14 cellular contexts compared by ENCODE assay signal in genomic region chr4:159002950-159003349, GRCh38.
A peak's percentile ranks its signal among the peaks of the same experiment; 100 is the strongest.
DNase-seq lines count a peak whose midpoint lies in the region; ATAC-seq, FAIRE-seq and TF ChIP-seq lines count a peak whose summit lies in the region.
"Had no signal": no experiment of that assay in that cellular context is flagged by ENCODE, and none has a peak within 500 bp of the region (broad histone marks: within the 10 kb centered on the region; RNA-seq: fewer than 3 reads in every experiment).

No MANE protein-coding gene starts in this region.

- no peak for TF ChIP-seq POLR2A in HepG2 (IDR thresholded peaks at IDR 0.05; ENCODE audit: insufficient read depth in 1 of 2, low read depth in 2 of 2, low read length in 2 of 2)
- no peak for TF ChIP-seq POLR2A in K562 (conservative IDR thresholded peaks at IDR 0.05)

- H3K4me3 ChIP-seq in liver (ENCODE audit: low read depth in 1 of 3, low read length in 3 of 3) (no peak overlapping the region), HepG2 (replicated peaks in 1 of 3; ENCODE audit: insufficient read depth in 1 of 3, low read depth in 2 of 3, low read length in 3 of 3) (no peak overlapping the region), K562 (no peak overlapping the region)
- H3K4me3 ChIP-seq: heart right ventricle, spleen had no signal

- no peaks in the 10 kb centered on the region for H3K36me3 ChIP-seq in liver (ENCODE audit: control insufficient read depth in 4 of 4, insufficient read depth in 3 of 4, low read depth in 1 of 4, low read length in 3 of 4)
- H3K36me3 ChIP-seq in HepG2 (replicated peaks in 1 of 2; ENCODE audit: control insufficient read depth in 1 of 2, insufficient read depth in 2 of 2, low read length in 2 of 2), result no peaks in the 10 kb centered on the region
- no peaks in the 10 kb centered on the region for H3K36me3 ChIP-seq in K562 (ENCODE audit: control insufficient read depth, insufficient read depth, low read length)
- H3K36me3 ChIP-seq: heart right ventricle, spleen had no signal

- H3K9me1 ChIP-seq in K562 (ENCODE audit: control insufficient read depth, insufficient read depth, low read length), result peaks cover 4% of the 10 kb centered on the region

- H3K4me2 ChIP-seq in HepG2 (ENCODE audit: low read depth, low read length) (no peak overlapping the region), K562 (ENCODE audit: insufficient read depth, low read length) (peak overlapping the region; percentile 68)

- WGBS in liver, result 23% methylated on average over 3 of the region's 3 CpGs
- 39% methylated on average over 3 of the region's 3 CpGs for WGBS in HepG2 (ENCODE audit: low lambda C conversion rate)
- 38% methylated on average over 3 of the region's 3 CpGs for WGBS in K562 (ENCODE audit: insufficient coverage, low coverage, missing lambda C conversion rate)

- H3K4me1 ChIP-seq in liver (ENCODE audit: control insufficient read depth in 4 of 4, insufficient read depth in 4 of 4, low read length in 3 of 4) (peaks cover 0 to 19% (median 5%) of the 10 kb centered on the region in 4 donors), HepG2 (ENCODE audit: insufficient read depth, low read length) (peaks cover 17% of the 10 kb centered on the region), K562 (replicated peaks in 1 of 2; ENCODE audit: control insufficient read depth in 2 of 2, insufficient read depth in 2 of 2, low read length in 2 of 2) (peaks cover 6 to 24% of the 10 kb centered on the region in 2 experiments; a peak in 4 of 5 replicates)
- H3K4me1 ChIP-seq: spleen had no signal

- ATAC-seq in HepG2, result no peak
- ATAC-seq in K562, result peak; percentile 4; the same call in 2 of the 3 replicates
- peak; percentile 72 for ATAC-seq in left colon
- ATAC-seq in HG02610 (IDR thresholded peaks at IDR 0.05; ENCODE audit: unreplicated experiment), result no peak
- no peak for ATAC-seq in GM21447 (IDR thresholded peaks at IDR 0.05; ENCODE audit: unreplicated experiment)
- no peak for ATAC-seq in GM19397 (IDR thresholded peaks at IDR 0.05; ENCODE audit: unreplicated experiment)
- no peak for ATAC-seq in HG03108 (IDR thresholded peaks at IDR 0.05; ENCODE audit: unreplicated experiment)
- ATAC-seq: left ventricle myocardium superior, T-cell had no signal

- CTCF ChIA-PET in HepG2 (lab: Yijun Ruan, JAX; ENCODE audit: low intra/inter-chr PET ratio, low total read pairs) (no interaction called here), K562 (lab: Yijun Ruan, JAX; ENCODE audit: low intra/inter-chr PET ratio) (no interaction called here)

- intact Hi-C loops in HepG2 (cut with micrococcal nuclease; ENCODE audit: unreplicated experiment) (loop anchor here (10.0 kb wide), 1 partner anchor 172 kb away; no protein-coding TSS in a partner anchor), K562 (cut with micrococcal nuclease) (no loop called here), left colon (cut with DNase I, micrococcal nuclease) (no loop called here)

- in situ Hi-C loops in HepG2 (cut with HindIII; ENCODE audit: extremely low pct_ligation_motif_present, low pct_unique_long_range_greater_than_20kb) (loop anchor here (25.0 kb wide), 1 partner anchor 266 kb away; no protein-coding TSS in a partner anchor), K562 (cut with MboI) (no loop called here)

- no peak overlapping the region for H2AFZ ChIP-seq in HepG2 (ENCODE audit: low read length)
- H2AFZ ChIP-seq in K562 (ENCODE audit: low read depth, low read length), result peak overlapping the region; percentile 83

- TF ChIP-seq EP300 in HepG2 (IDR thresholded peaks at IDR 0.05; ENCODE audit: low read depth in 2 of 2, low read length in 2 of 2), result no peak
- TF ChIP-seq EP300 in HepG2 (CRISPR knock-in tag; IDR thresholded peaks at IDR 0.05; ENCODE audit: borderline replicate concordance), result no peak
- TF ChIP-seq EP300 in K562 (IDR thresholded peaks at IDR 0.05; ENCODE audit: low read length), result no peak

- TF ChIP-seq RAD21 in liver (IDR thresholded peaks at IDR 0.05), result peak; percentile 12 to 31
- TF ChIP-seq RAD21 in HepG2 (CRISPR knock-in tag; IDR thresholded peaks at IDR 0.05), result no peak
- no peak for TF ChIP-seq RAD21 in K562 (CRISPR knock-in tag; conservative IDR thresholded peaks at IDR 0.05 in 1 of 2, IDR thresholded peaks at IDR 0.05 in 1 of 2)

- TF ChIP-seq CTCF in liver (IDR thresholded peaks at IDR 0.05; ENCODE audit: low read depth, low read length, missing input control), result no peak
- no peak for TF ChIP-seq CTCF in HepG2 (CRISPR knock-in tag; IDR thresholded peaks at IDR 0.05)
- no peak for TF ChIP-seq CTCF in K562 (IDR thresholded peaks at IDR 0.05 in 2 of 3, conservative IDR thresholded peaks at IDR 0.05 in 1 of 3; ENCODE audit: insufficient read depth in 2 of 3, low read depth in 1 of 3, low read length in 3 of 3)

- BruUV-seq in HepG2 (replicated peaks; lab: Mats Ljungman, UMichigan) (no TSS peak), K562 (replicated peaks; lab: Mats Ljungman, UMichigan) (no TSS peak)

- FAIRE-seq in HepG2 (lab: Jason Lieb, UNC) (no peak), K562 (lab: Jason Lieb, UNC) (peak; percentile 40)

- H3K9me3 ChIP-seq in liver (ENCODE audit: control insufficient read depth in 4 of 4, low read length in 3 of 4) (no peaks in the 10 kb centered on the region), HepG2 (ENCODE audit: low read length) (no peaks in the 10 kb centered on the region), K562 (replicated peaks; ENCODE audit: control insufficient read depth, insufficient read depth, low read depth, low read length) (no peaks in the 10 kb centered on the region)

- POLR2A ChIA-PET in HepG2 (lab: Yijun Ruan, JAX) (no interaction called here), K562 (lab: Yijun Ruan, JAX) (no interaction called here)

- H3K27ac ChIP-seq in liver (ENCODE audit: low read depth in 1 of 2, low read length in 2 of 2), result peak overlapping the region in 1 of 2 donors; percentile 25
- no peak overlapping the region for H3K27ac ChIP-seq in HepG2 (ENCODE audit: extremely low read length, insufficient read depth, low read length)
- H3K27ac ChIP-seq in K562 (ENCODE audit: extremely low read depth, low read depth, low read length), result peak overlapping the region; percentile 90
- H3K27ac ChIP-seq: heart right ventricle, spleen had no signal

- H4K20me1 ChIP-seq in HepG2 (ENCODE audit: insufficient read depth, low read length) (no peaks in the 10 kb centered on the region), K562 (replicated peaks; ENCODE audit: control insufficient read depth, insufficient read depth, low read length) (no peaks in the 10 kb centered on the region)

- H3K9ac ChIP-seq in liver (ENCODE audit: low read depth in 1 of 2, low read length in 2 of 2) (no peak overlapping the region), HepG2 (ENCODE audit: insufficient read depth, low read depth, low read length) (no peak overlapping the region), K562 (ENCODE audit: insufficient read depth in 1 of 2, low read depth in 2 of 2, low read length in 2 of 2) (peak overlapping the region in 1 of 2 experiments; percentile 55; a peak in 2 of 4 replicates)

- no peaks in the 10 kb centered on the region for H3K79me2 ChIP-seq in HepG2 (ENCODE audit: insufficient read depth, low read length)
- H3K79me2 ChIP-seq in K562 (ENCODE audit: control insufficient read depth, insufficient read depth, low read length), result no peaks in the 10 kb centered on the region

- no peak for DNase-seq in HepG2 (ENCODE audit: low spot score)
- no peak for DNase-seq in K562 (ENCODE audit: extremely low read depth in 1 of 4, low spot score in 3 of 4)
- DNase-seq in left colon, result no peak
- DNase-seq: activated T-cell treated with anti-CD3 and anti-CD28 coated beads for 4 hours, amniotic stem cell, heart right ventricle, left ventricle myocardium superior, spleen, T-cell had no signal

- no peaks in the 10 kb centered on the region for H3K27me3 ChIP-seq in liver (ENCODE audit: control insufficient read depth in 4 of 4, insufficient read depth in 4 of 4, low read length in 3 of 4)
- no peaks in the 10 kb centered on the region for H3K27me3 ChIP-seq in HepG2 (ENCODE audit: control insufficient read depth in 1 of 2, insufficient read depth in 2 of 2, low read length in 2 of 2)
- no peaks in the 10 kb centered on the region for H3K27me3 ChIP-seq in K562 (ENCODE audit: control insufficient read depth in 2 of 2, insufficient read depth in 2 of 2, low read length in 2 of 2)
- H3K27me3 ChIP-seq: heart right ventricle, spleen had no signal

TF ChIP-seq in HepG2, 621 proteins besides CTCF, POLR2A, EP300 and RAD21 (continues in another document):
- TF ChIP-seq CEBPB (IDR thresholded peaks at IDR 0.05; ENCODE audit: borderline replicate concordance, low read depth, low read length), result no peak
- no peak for TF ChIP-seq ZNF296 (CRISPR knock-in tag; conservative IDR thresholded peaks at IDR 0.05)

Comparison
In these comparisons a context has a peak if more than half of its experiments do, and no peak if none do; other contexts are left out.
1. ATAC-seq: peak in K562 (single experiment) and left colon (single experiment); none in HepG2 (single experiment), HG02610 (single experiment), GM21447 (single experiment), GM19397 (single experiment) and HG03108 (single experiment).